Comparison of ENCODE assay signal across 1 cellular context in genomic region chr5:147226512-147226911, GRCh38.
TF ChIP-seq lines count a peak whose summit lies in the region.

No MANE protein-coding gene starts in this region.

TF ChIP-seq in GM23338, 12 proteins besides CTCF, POLR2A, EP300 and RAD21 (continued from another document):
- TF ChIP-seq, protein P1, sequence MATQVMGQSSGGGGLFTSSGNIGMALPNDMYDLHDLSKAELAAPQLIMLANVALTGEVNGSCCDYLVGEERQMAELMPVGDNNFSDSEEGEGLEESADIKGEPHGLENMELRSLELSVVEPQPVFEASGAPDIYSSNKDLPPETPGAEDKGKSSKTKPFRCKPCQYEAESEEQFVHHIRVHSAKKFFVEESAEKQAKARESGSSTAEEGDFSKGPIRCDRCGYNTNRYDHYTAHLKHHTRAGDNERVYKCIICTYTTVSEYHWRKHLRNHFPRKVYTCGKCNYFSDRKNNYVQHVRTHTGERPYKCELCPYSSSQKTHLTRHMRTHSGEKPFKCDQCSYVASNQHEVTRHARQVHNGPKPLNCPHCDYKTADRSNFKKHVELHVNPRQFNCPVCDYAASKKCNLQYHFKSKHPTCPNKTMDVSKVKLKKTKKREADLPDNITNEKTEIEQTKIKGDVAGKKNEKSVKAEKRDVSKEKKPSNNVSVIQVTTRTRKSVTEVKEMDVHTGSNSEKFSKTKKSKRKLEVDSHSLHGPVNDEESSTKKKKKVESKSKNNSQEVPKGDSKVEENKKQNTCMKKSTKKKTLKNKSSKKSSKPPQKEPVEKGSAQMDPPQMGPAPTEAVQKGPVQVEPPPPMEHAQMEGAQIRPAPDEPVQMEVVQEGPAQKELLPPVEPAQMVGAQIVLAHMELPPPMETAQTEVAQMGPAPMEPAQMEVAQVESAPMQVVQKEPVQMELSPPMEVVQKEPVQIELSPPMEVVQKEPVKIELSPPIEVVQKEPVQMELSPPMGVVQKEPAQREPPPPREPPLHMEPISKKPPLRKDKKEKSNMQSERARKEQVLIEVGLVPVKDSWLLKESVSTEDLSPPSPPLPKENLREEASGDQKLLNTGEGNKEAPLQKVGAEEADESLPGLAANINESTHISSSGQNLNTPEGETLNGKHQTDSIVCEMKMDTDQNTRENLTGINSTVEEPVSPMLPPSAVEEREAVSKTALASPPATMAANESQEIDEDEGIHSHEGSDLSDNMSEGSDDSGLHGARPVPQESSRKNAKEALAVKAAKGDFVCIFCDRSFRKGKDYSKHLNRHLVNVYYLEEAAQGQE (IDR thresholded peaks at IDR 0.05; ENCODE audit: unreplicated experiment): no peak
- no peak for TF ChIP-seq EZH2 (IDR thresholded peaks at IDR 0.05; ENCODE audit: low read depth, unreplicated experiment)
- no peak for TF ChIP-seq ZNF114 (CRISPR knock-in tag; IDR thresholded peaks at IDR 0.05)
- TF ChIP-seq NANOG (IDR thresholded peaks at IDR 0.05; ENCODE audit: borderline replicate concordance): no peak
- no peak for TF ChIP-seq ETS1 (IDR thresholded peaks at IDR 0.05)
- no peak for TF ChIP-seq EZH2phosphoT487 (IDR thresholded peaks at IDR 0.05; ENCODE audit: unreplicated experiment)
- no peak for TF ChIP-seq CREB1 (CRISPR knock-in tag; IDR thresholded peaks at IDR 0.05; ENCODE audit: low read depth)
- no peak for TF ChIP-seq ZNF331 (CRISPR knock-in tag; IDR thresholded peaks at IDR 0.05; ENCODE audit: low read depth)
- no peak for TF ChIP-seq STAT1 (IDR thresholded peaks at IDR 0.05; ENCODE audit: unreplicated experiment)
TF ChIP-seq in GM23338: peak in this region for 0.
